ENCODE assay signal across 22 cellular contexts in genomic region chr1:89518116-89518780, GRCh38. TPM values are rescaled to one million over a fixed set of nuclear protein-coding genes. Genes with fewer than 3 reads are reported as not detected.
DNase-seq lines count a peak whose midpoint lies in the region; ATAC-seq and TF ChIP-seq lines count a peak whose summit lies in the region.
"Had no signal": no experiment of that assay in that cellular context is flagged by ENCODE, and none has a peak within 500 bp of the region (broad histone marks: within the 10 kb centered on the region; RNA-seq: fewer than 3 reads in every experiment).

No MANE protein-coding gene starts in this region.

- peak; percentile 23 for DNase-seq in AG10803 (ENCODE audit: low read depth)
- DNase-seq in adipocyte (ENCODE audit: low read depth) = peak; percentile 37
- no peak for DNase-seq in mesothelial cell of epicardium (ENCODE audit: low spot score in 2 of 2, unreplicated experiment in 2 of 2)
- no peak for DNase-seq in CD14-positive monocyte (ENCODE audit: low spot score)
- no peak for DNase-seq in activated T-cell treated with anti-CD3 and anti-CD28 coated beads, Interleukin-2, amount 50 U/mL, for 48 hours
- DNase-seq in esophagus muscularis mucosa (ENCODE audit: extremely low spot score) = no peak
- DNase-seq: activated naive CD4-positive, alpha-beta T cell treated with anti-CD3 and anti-CD28 coated beads for 36 hours; effector CD8-positive, alpha-beta T cell; GDM1; GOT3; Karpas-422; NCI-H1436 treated with DMSO at 0.1 percent for 48 hours; NCI-H2227 treated with DMSO at 0.1 percent for 48 hours; NK-92 treated with Interleukin-12 subunit alpha and Interleukin-12 subunit beta, amount 100 ng/mL, for 24 hours; retina; SHP77 treated with DMSO at 0.1 percent for 48 hours; stimulated activated CD4-positive, alpha-beta T cell treated with anti-CD3 and anti-CD28 coated beads, Interleukin-2, amount 100 ng/mL, for 24 hours; T-helper 9 cell had no signal

- H3K9me3 Mint-ChIP-seq in mesothelial cell of epicardium (peaks cover 11% of the 10 kb centered on the region), CD14-positive monocyte (peaks cover 0 to 6% (median 2%) of the 10 kb centered on the region in 7 donors)
- H3K9me3 Mint-ChIP-seq in stimulated activated memory B cell treated with anti-CD40 and anti-IgM and Interleukin-4, amounts not matched to agents 10 μg/mL and 1 μg/mL and 100 μg/mL, for 72 hours = no peaks in the 10 kb centered on the region
- H3K9me3 Mint-ChIP-seq: memory B cell had no signal

- H3K4me3 Mint-ChIP-seq in mesothelial cell of epicardium = no peak overlapping the region
- H3K4me3 Mint-ChIP-seq in stimulated activated memory B cell treated with anti-CD40 and anti-IgM and Interleukin-4, amounts not matched to agents 10 μg/mL and 1 μg/mL and 100 μg/mL, for 72 hours = no peak overlapping the region
- no peak overlapping the region for H3K4me3 Mint-ChIP-seq in CD14-positive monocyte
- H3K4me3 Mint-ChIP-seq: activated naive CD4-positive, alpha-beta T cell treated with anti-CD3 and anti-CD28 coated beads for 36 hours; memory B cell had no signal

- H3K36me3 Mint-ChIP-seq in mesothelial cell of epicardium = no peaks in the 10 kb centered on the region
- H3K36me3 Mint-ChIP-seq in stimulated activated memory B cell treated with anti-CD40 and anti-IgM and Interleukin-4, amounts not matched to agents 10 μg/mL and 1 μg/mL and 100 μg/mL, for 72 hours = peaks cover 8% of the 10 kb centered on the region
- H3K36me3 Mint-ChIP-seq in CD14-positive monocyte = no peaks in the 10 kb centered on the region

- ATAC-seq in gastroesophageal sphincter = peak; percentile 58
- ATAC-seq in stimulated activated memory B cell treated with anti-CD40 and anti-IgM and Interleukin-4, amounts not matched to agents 10 μg/mL and 1 μg/mL and 100 μg/mL, for 72 hours = no peak

- peak overlapping the region in 1 of 4 donors; percentile 27 for H3K27ac ChIP-seq in gastroesophageal sphincter
- H3K27ac ChIP-seq in esophagus muscularis mucosa (replicated peaks in 1 of 4) = peak overlapping the region in 1 of 4 donors; percentile 22
- H3K27ac ChIP-seq: suprapubic skin had no signal

- H3K9ac ChIP-seq in adipocyte (ENCODE audit: low read length) = peak overlapping the region; percentile 79

- no peak for TF ChIP-seq CTCF in AG10803 (conservative IDR thresholded peaks at IDR 0.05; ENCODE audit: low read length)
- TF ChIP-seq CTCF in gastroesophageal sphincter (IDR thresholded peaks at IDR 0.05) = no peak
- TF ChIP-seq CTCF in mesothelial cell of epicardium (IDR thresholded peaks at IDR 0.05; ENCODE audit: unreplicated experiment) = no peak
- no peak for TF ChIP-seq CTCF in CD14-positive monocyte (IDR thresholded peaks at IDR 0.05)
- TF ChIP-seq CTCF in esophagus muscularis mucosa (IDR thresholded peaks at IDR 0.05) = no peak

- H3K4me3 ChIP-seq in AG10803 (ENCODE audit: low read length) (no peak overlapping the region), adipocyte (ENCODE audit: low read length) (peak overlapping the region; percentile 58), gastroesophageal sphincter (no peak overlapping the region), esophagus muscularis mucosa (no peak overlapping the region)
- H3K4me3 ChIP-seq: suprapubic skin had no signal

- H3K27ac Mint-ChIP-seq in mesothelial cell of epicardium = peak overlapping the region; percentile 50
- H3K27ac Mint-ChIP-seq in stimulated activated memory B cell treated with anti-CD40 and anti-IgM and Interleukin-4, amounts not matched to agents 10 μg/mL and 1 μg/mL and 100 μg/mL, for 72 hours = no peak overlapping the region
- H3K27ac Mint-ChIP-seq in CD14-positive monocyte = no peak overlapping the region
- H3K27ac Mint-ChIP-seq: activated naive CD4-positive, alpha-beta T cell treated with anti-CD3 and anti-CD28 coated beads for 36 hours; memory B cell had no signal

- H3K27me3 ChIP-seq in adipocyte (replicated peaks; ENCODE audit: control insufficient read depth, insufficient read depth, low read length) = no peaks in the 10 kb centered on the region
- no peaks in the 10 kb centered on the region for H3K27me3 ChIP-seq in gastroesophageal sphincter
- H3K27me3 ChIP-seq in esophagus muscularis mucosa = no peaks in the 10 kb centered on the region
- H3K27me3 ChIP-seq: suprapubic skin had no signal

- H3K36me3 ChIP-seq in adipocyte (ENCODE audit: control insufficient read depth, insufficient read depth, low read length, severe bottlenecking) = no peaks in the 10 kb centered on the region
- H3K36me3 ChIP-seq in gastroesophageal sphincter = no peaks in the 10 kb centered on the region
- H3K36me3 ChIP-seq in esophagus muscularis mucosa = no peaks in the 10 kb centered on the region
- H3K36me3 ChIP-seq: suprapubic skin had no signal

- TF ChIP-seq POLR2A in gastroesophageal sphincter (IDR thresholded peaks at IDR 0.05) (no peak), esophagus muscularis mucosa (IDR thresholded peaks at IDR 0.05; ENCODE audit: low read depth) (no peak)

- WGBS in gastroesophageal sphincter (ENCODE audit: low coverage in 1 of 2), 2 donors = 41 to 47% methylated on average over 5 to 6 of the region's 6 CpGs
- 59% methylated on average over 6 of the region's 6 CpGs for WGBS in esophagus muscularis mucosa

- H3K27me3 Mint-ChIP-seq in mesothelial cell of epicardium (ENCODE audit: low read depth) = no peaks in the 10 kb centered on the region
- no peaks in the 10 kb centered on the region for H3K27me3 Mint-ChIP-seq in stimulated activated memory B cell treated with anti-CD40 and anti-IgM and Interleukin-4, amounts not matched to agents 10 μg/mL and 1 μg/mL and 100 μg/mL, for 72 hours
- peaks cover 0 to 2% (median 0%) of the 10 kb centered on the region in 3 donors for H3K27me3 Mint-ChIP-seq in CD14-positive monocyte (ENCODE audit: low read depth in 3 of 3)
- H3K27me3 Mint-ChIP-seq: memory B cell had no signal

- TF ChIP-seq EP300 in gastroesophageal sphincter (IDR thresholded peaks at IDR 0.05) (no peak), esophagus muscularis mucosa (IDR thresholded peaks at IDR 0.05) (no peak)

- H3K4me1 Mint-ChIP-seq in mesothelial cell of epicardium (peaks cover 12% of the 10 kb centered on the region), CD14-positive monocyte (peaks cover 12% of the 10 kb centered on the region)
- peaks cover 7% of the 10 kb centered on the region for H3K4me1 Mint-ChIP-seq in stimulated activated memory B cell treated with anti-CD40 and anti-IgM and Interleukin-4, amounts not matched to agents 10 μg/mL and 1 μg/mL and 100 μg/mL, for 72 hours
- H3K4me1 Mint-ChIP-seq: memory B cell had no signal

- intact Hi-C loops in CD14-positive monocyte (cut with micrococcal nuclease) (no loop called here), esophagus muscularis mucosa (cut with DNase I) (no loop called here)

- peaks cover 47% of the 10 kb centered on the region for H3K4me1 ChIP-seq in adipocyte (ENCODE audit: control insufficient read depth, insufficient read depth, low read length)
- no peaks in the 10 kb centered on the region for H3K4me1 ChIP-seq in gastroesophageal sphincter
- peaks cover 0 to 6% (median 0%) of the 10 kb centered on the region in 4 donors for H3K4me1 ChIP-seq in esophagus muscularis mucosa

- H3K9me3 ChIP-seq in adipocyte (ENCODE audit: control insufficient read depth, low read length) = peaks cover 12% of the 10 kb centered on the region
- H3K9me3 ChIP-seq in gastroesophageal sphincter = no peaks in the 10 kb centered on the region
- no peaks in the 10 kb centered on the region for H3K9me3 ChIP-seq in esophagus muscularis mucosa
- H3K9me3 ChIP-seq: suprapubic skin had no signal

RNA-seq across cellular contexts. Expression of gene LRRC8B, which starts 6.4 kb away (rescaled TPM):
- total RNA-seq in gastroesophageal sphincter = 1 to 10 TPM; 3.5 to 6.9 (median 5.0) TPM
- 12.5 to 14.3 TPM (median 13.9 TPM) in 3 replicates for total RNA-seq in mesothelial cell of epicardium
- polyA plus RNA-seq in CD14-positive monocyte = 1 to 10 TPM; 4.5 to 7.9 TPM
- 1 to 10 TPM; 3.3 to 9.2 (median 4.1) TPM for total RNA-seq in esophagus muscularis mucosa

Comparison
In these comparisons a context has a peak if more than half of its experiments do, and no peak if none do; other contexts are left out.
1. DNase-seq: peak in AG10803 (single experiment) and adipocyte (single experiment); none in mesothelial cell of epicardium (0 of 2), CD14-positive monocyte (single experiment), activated T-cell treated with anti-CD3 and anti-CD28 coated beads, Interleukin-2, amount 50 U/mL, for 48 hours (0 of 2) and esophagus muscularis mucosa (single experiment).